ENCODE assay signal across 1 cellular context in the genomic region with DNA sequence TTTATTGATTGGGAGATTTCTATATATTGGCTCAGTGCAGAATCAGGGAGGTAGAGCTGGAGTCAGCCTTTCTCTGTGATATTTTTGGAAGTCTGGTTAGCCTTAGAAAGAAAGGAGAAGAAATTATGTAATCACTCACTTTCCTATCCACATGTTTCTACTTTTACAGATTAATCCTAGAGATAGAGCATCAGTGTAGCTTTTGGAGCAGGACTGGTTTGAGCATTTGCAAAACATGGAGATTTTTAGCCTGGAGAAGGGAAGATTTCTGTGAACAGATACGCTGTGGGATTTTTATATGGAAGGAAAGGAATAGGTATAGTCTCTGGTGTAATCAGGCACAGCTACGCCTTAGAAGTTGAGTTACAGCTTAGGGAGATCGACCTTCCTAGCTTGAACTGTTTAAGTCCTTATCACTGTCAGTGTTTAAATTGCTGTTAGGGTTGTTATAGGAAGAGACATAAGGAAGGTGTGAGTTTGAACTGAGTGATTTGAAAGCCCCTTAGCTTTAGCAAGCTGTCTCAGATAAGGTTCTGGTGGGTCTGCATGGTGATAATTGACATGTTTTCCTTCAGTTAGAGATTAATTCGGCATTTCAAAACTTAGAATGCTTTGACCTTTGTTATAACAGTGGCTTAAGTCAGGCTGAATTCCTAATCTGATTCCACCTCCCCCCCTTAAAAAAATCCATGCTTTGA.
TF ChIP-seq lines count a peak whose summit lies in the region.

No MANE protein-coding gene starts in this region.

TF ChIP-seq in K562, 482 proteins besides CTCF, POLR2A, EP300 and RAD21:
- TF ChIP-seq TCF3 (CRISPR knock-in tag; IDR thresholded peaks at IDR 0.05) = peak; percentile 34; the same call in 1 of the 2 replicates
- TF ChIP-seq, protein P1, sequence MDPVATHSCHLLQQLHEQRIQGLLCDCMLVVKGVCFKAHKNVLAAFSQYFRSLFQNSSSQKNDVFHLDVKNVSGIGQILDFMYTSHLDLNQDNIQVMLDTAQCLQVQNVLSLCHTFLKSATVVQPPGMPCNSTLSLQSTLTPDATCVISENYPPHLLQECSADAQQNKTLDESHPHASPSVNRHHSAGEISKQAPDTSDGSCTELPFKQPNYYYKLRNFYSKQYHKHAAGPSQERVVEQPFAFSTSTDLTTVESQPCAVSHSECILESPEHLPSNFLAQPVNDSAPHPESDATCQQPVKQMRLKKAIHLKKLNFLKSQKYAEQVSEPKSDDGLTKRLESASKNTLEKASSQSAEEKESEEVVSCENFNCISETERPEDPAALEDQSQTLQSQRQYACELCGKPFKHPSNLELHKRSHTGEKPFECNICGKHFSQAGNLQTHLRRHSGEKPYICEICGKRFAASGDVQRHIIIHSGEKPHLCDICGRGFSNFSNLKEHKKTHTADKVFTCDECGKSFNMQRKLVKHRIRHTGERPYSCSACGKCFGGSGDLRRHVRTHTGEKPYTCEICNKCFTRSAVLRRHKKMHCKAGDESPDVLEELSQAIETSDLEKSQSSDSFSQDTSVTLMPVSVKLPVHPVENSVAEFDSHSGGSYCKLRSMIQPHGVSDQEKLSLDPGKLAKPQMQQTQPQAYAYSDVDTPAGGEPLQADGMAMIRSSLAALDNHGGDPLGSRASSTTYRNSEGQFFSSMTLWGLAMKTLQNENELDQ (CRISPR knock-in tag; IDR thresholded peaks at IDR 0.05; ENCODE audit: borderline replicate concordance) = no peak
- TF ChIP-seq ILF3 (IDR thresholded peaks at IDR 0.05; ENCODE audit: borderline replicate concordance) = no peak
- TF ChIP-seq TOE1 (IDR thresholded peaks at IDR 0.05; ENCODE audit: borderline replicate concordance) = no peak
- no peak for TF ChIP-seq TOE1 (CRISPR knock-in tag; IDR thresholded peaks at IDR 0.05; ENCODE audit: borderline replicate concordance, low read depth)
- TF ChIP-seq HDAC1 (IDR thresholded peaks at IDR 0.05) = no peak
- no peak for TF ChIP-seq HLTF (IDR thresholded peaks at IDR 0.05)
- TF ChIP-seq PHF21A (IDR thresholded peaks at IDR 0.05; ENCODE audit: borderline replicate concordance, low read depth) = no peak
- TF ChIP-seq CBFA2T2 (conservative IDR thresholded peaks at IDR 0.05) = peak; percentile 43
- TF ChIP-seq CBFA2T3 (IDR thresholded peaks at IDR 0.05) = peak; percentile 64
- TF ChIP-seq KDM1A (IDR thresholded peaks at IDR 0.05) = 0 out of 4 replicates have a peak, but pooled peaks of 1 of the 2 experiments have one; percentile 22
- no peak for TF ChIP-seq NONO (IDR thresholded peaks at IDR 0.05; ENCODE audit: low read depth in 2 of 2, low read length in 1 of 2)
- TF ChIP-seq, protein P2, sequence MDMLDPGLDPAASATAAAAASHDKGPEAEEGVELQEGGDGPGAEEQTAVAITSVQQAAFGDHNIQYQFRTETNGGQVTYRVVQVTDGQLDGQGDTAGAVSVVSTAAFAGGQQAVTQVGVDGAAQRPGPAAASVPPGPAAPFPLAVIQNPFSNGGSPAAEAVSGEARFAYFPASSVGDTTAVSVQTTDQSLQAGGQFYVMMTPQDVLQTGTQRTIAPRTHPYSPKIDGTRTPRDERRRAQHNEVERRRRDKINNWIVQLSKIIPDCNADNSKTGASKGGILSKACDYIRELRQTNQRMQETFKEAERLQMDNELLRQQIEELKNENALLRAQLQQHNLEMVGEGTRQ (CRISPR knock-in tag; IDR thresholded peaks at IDR 0.05) = no peak
- TF ChIP-seq, protein P3, sequence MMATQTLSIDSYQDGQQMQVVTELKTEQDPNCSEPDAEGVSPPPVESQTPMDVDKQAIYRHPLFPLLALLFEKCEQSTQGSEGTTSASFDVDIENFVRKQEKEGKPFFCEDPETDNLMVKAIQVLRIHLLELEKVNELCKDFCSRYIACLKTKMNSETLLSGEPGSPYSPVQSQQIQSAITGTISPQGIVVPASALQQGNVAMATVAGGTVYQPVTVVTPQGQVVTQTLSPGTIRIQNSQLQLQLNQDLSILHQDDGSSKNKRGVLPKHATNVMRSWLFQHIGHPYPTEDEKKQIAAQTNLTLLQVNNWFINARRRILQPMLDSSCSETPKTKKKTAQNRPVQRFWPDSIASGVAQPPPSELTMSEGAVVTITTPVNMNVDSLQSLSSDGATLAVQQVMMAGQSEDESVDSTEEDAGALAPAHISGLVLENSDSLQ (IDR thresholded peaks at IDR 0.05) = peak; percentile 33; the same call in 1 of the 2 replicates
